8 cellular contexts compared by ENCODE assay signal in the genomic region with DNA sequence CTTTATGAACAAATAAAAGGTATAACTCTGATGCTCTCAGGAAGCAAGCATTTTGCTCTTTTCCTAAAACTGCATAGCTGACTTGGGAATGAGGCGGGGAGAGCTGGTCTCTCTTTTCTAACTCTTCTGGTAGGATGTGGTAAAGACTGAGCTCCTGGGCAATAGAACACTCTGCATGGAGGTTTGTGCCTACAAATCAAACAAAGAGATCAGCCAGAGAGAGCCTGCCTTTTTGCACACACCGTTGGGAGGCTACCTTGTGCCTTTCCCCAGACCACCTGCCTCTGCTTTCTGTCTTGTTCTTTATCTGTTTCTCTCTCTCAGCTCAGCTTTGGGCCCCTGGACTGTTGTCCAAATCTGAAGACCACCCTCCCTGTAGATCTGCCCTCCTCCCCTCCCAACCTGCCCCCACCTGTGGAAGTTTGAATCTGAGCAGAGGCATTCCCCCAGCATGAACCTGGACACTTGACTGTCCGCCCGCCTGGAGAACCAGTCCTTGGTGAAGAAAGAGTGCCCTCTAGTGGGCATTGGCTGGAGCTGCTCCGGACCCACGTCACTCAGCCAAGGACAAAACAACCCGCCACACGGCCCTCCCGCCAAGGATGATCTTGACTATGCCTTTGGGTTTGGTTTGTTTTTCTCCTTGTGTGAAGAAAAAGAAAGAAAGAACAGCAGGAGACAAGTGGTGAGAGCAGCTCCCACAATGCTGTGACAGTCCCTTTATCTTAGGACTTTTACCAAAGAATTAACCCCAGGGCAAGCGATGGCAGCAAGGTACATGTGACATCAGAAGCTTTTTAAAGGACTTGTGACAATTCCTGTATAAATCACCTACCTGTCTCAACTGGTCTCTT.
DNase-seq lines count a peak whose midpoint lies in the region; ATAC-seq and TF ChIP-seq lines count a peak whose summit lies in the region.

No MANE protein-coding gene starts in this region.

- H3F3A ChIP-seq in DOHH2 (ENCODE audit: control insufficient read depth, insufficient read depth): no peaks in the 10 kb centered on the region

- H3K4me3 Mint-ChIP-seq in nephron progenitor cell: peak overlapping the region; percentile 65

- no peaks in the 10 kb centered on the region for H3K9me2 ChIP-seq in DOHH2 (replicated peaks; ENCODE audit: control insufficient read depth, low read length)

- no peaks in the 10 kb centered on the region for H4K20me1 ChIP-seq in DOHH2 (ENCODE audit: control insufficient read depth, insufficient read depth, low read depth, low read length)

- POLR2A ChIA-PET in Panc1 (lab: Charles Lee): no interaction called here

- H3K9ac ChIP-seq in stomach smooth muscle (ENCODE audit: low read length in 2 of 2): peak overlapping the region; percentile 21 to 44

- ATAC-seq in GM21723 (IDR thresholded peaks at IDR 0.05; ENCODE audit: unreplicated experiment) (peak; percentile 99), Panc1 (peak; percentile 98)

- H3K27ac ChIP-seq in DOHH2 (ENCODE audit: low read depth, low read length) (no peak overlapping the region), Panc1 (ENCODE audit: low read length) (no peak overlapping the region), stomach smooth muscle (ENCODE audit: low read length) (peak overlapping the region; percentile 69)

- no TSS peak for BruUV-seq in Panc1 (replicated peaks; lab: Mats Ljungman, UMichigan)

- peaks cover 3% of the 10 kb centered on the region for H3K27me3 Mint-ChIP-seq in nephron progenitor cell (ENCODE audit: low read depth, poor library complexity)

- H3K9me3 Mint-ChIP-seq in nephron progenitor cell: peaks cover 3% of the 10 kb centered on the region

- no peaks in the 10 kb centered on the region for H3K4me1 ChIP-seq in DOHH2 (ENCODE audit: control insufficient read depth, low read length)
- H3K4me1 ChIP-seq in Panc1 (ENCODE audit: control insufficient read depth, insufficient read depth, low read length): no peaks in the 10 kb centered on the region
- peaks cover 66% of the 10 kb centered on the region for H3K4me1 ChIP-seq in stomach smooth muscle (ENCODE audit: control insufficient read depth, insufficient read depth, low read length)

- H3K4me3 ChIP-seq in DOHH2 (ENCODE audit: low read length) (no peak overlapping the region), Panc1 (ENCODE audit: low read depth in 2 of 2, low read length in 2 of 2) (no peak overlapping the region), fibroblast of the aortic adventitia (ENCODE audit: low read depth, low read length) (no peak overlapping the region), stomach smooth muscle (ENCODE audit: low read length in 2 of 2) (peak overlapping the region; percentile 28 to 58)
- H3K4me3 ChIP-seq in Jurkat, Clone E6-1 (ENCODE audit: low read length): no peak overlapping the region

- H3K27me3 ChIP-seq in DOHH2 (ENCODE audit: control insufficient read depth, low read length) (0 out of 2 replicates have a peak, but pooled peaks cover 2% of the 10 kb centered on the region), Panc1 (ENCODE audit: control insufficient read depth, insufficient read depth, low read length) (no peaks in the 10 kb centered on the region), stomach smooth muscle (ENCODE audit: control insufficient read depth in 1 of 2, insufficient read depth in 2 of 2, low read length in 2 of 2) (no peaks in the 10 kb centered on the region)

- DNase-seq in Jurkat, Clone E6-1 (ENCODE audit: low read depth, low spot score): peak; percentile 32
- peak; percentile 24 for DNase-seq in Panc1 (ENCODE audit: low read depth, low spot score)
- DNase-seq in activated T-helper 1 cell treated with Interleukin-2 at 50 U/mL for 16 hours (ENCODE audit: low read depth): peak; percentile 8
- peak; percentile 85 for DNase-seq in fibroblast of the aortic adventitia (ENCODE audit: low read depth)
- DNase-seq in nephron progenitor cell: peak; percentile 82

- TF ChIP-seq CTCF in DOHH2 (IDR thresholded peaks at IDR 0.05; ENCODE audit: low read depth, low read length, poor library complexity, severe bottlenecking) (peak; percentile 90), Panc1 (IDR thresholded peaks at IDR 0.05) (peak; percentile 92), fibroblast of the aortic adventitia (IDR thresholded peaks at IDR 0.05; ENCODE audit: insufficient read depth, low read length) (peak; percentile 96), nephron progenitor cell (IDR thresholded peaks at IDR 0.05) (peak; percentile 86)

- no peak overlapping the region for H3K4me2 ChIP-seq in DOHH2 (ENCODE audit: low read length)

- H3K79me2 ChIP-seq in DOHH2 (ENCODE audit: control insufficient read depth, low read length): no peaks in the 10 kb centered on the region

- peaks cover 30% of the 10 kb centered on the region for H3K36me3 Mint-ChIP-seq in nephron progenitor cell (ENCODE audit: low read depth)

- H3K9me3 ChIP-seq in DOHH2 (ENCODE audit: control insufficient read depth, insufficient read depth, low read length): no peaks in the 10 kb centered on the region
- no peaks in the 10 kb centered on the region for H3K9me3 ChIP-seq in Panc1 (ENCODE audit: control insufficient read depth, insufficient read depth, low read depth, low read length)
- H3K9me3 ChIP-seq in stomach smooth muscle (ENCODE audit: control insufficient read depth in 2 of 2, low read length in 2 of 2): no peaks in the 10 kb centered on the region

- CTCF ChIA-PET in Panc1 (lab: Charles Lee): interaction anchor here (0.5 to 0.7 kb wide), 4 partner anchors 10 to 390 kb away, joined by 3 to 8 read pairs (median 3); no protein-coding TSS in a partner anchor

- H3K36me3 ChIP-seq in DOHH2 (ENCODE audit: control insufficient read depth, low read length) (no peaks in the 10 kb centered on the region), Panc1 (ENCODE audit: control insufficient read depth, insufficient read depth, low read length) (no peaks in the 10 kb centered on the region), stomach smooth muscle (ENCODE audit: control insufficient read depth in 2 of 2, insufficient read depth in 2 of 2, low read length in 2 of 2) (no peaks in the 10 kb centered on the region)

- intact Hi-C loops in Panc1 (cut with micrococcal nuclease; ENCODE audit: unreplicated experiment): loop anchor here (1.0 to 5.0 kb wide), 4 partner anchors 285 to 1428 kb away; no protein-coding TSS in a partner anchor

- peaks cover 84% of the 10 kb centered on the region for H3K4me1 Mint-ChIP-seq in nephron progenitor cell

- peak overlapping the region; percentile 90 for H3K27ac Mint-ChIP-seq in nephron progenitor cell

- in situ Hi-C loops in Panc1 (cut with HindIII; ENCODE audit: low pct_unique_long_range_greater_than_20kb, low sequenced_read_pairs): loop anchor here (25.0 kb wide), 1 partner anchor 1375 kb away; no protein-coding TSS in a partner anchor

Comparison
In these comparisons a context has a peak if more than half of its experiments do, and no peak if none do; other contexts are left out.
1. H3K4me3 ChIP-seq: peak in stomach smooth muscle (2 of 2); none in DOHH2 (single experiment), Jurkat, Clone E6-1 (single experiment), Panc1 (0 of 2) and fibroblast of the aortic adventitia (single experiment).
2. DNase-seq: peak in every context shown above with its lines; median percentile 85 in fibroblast of the aortic adventitia; 82 in nephron progenitor cell; 32 in Jurkat, Clone E6-1; 24 in Panc1; 8 in activated T-helper 1 cell treated with Interleukin-2 at 50 U/mL for 16 hours.
3. Peak in every context shown above with its lines, with median percentiles within 50 percentile points of each other: CTCF ChIP-seq.